In the genomic region with DNA sequence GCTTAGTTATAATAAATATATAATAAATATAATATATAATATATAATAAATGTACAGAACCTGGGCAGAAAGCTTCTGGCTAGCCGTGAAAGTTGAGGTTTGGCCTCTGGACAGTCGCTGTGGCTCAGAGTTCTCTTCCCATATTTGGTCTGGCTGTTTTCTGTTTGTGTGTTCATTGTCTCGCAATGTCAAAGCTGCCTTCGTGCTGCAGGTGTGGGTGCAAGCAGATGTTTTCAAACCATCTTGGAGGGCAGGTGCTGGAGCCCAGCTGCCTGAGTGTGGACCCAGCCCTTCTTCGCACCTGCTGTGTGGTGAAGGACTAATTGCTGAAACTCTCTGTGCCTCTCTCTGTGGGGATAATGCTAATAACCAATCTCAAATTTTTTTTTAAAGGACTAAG, we compare ENCODE assay signal across 1 cellular context.
TF ChIP-seq lines count a peak whose summit lies in the region.

No MANE protein-coding gene starts in this region.

TF ChIP-seq in GM12878, 131 proteins besides CTCF, POLR2A, EP300 and RAD21 (continued from another document):
- TF ChIP-seq BHLHE40 (IDR thresholded peaks at IDR 0.05; ENCODE audit: borderline replicate concordance in 1 of 2, low read depth in 2 of 2, low read length in 1 of 2), result peak in 1 of 2 experiments; percentile 67; a peak in 2 of 4 replicates
- TF ChIP-seq, protein P1, sequence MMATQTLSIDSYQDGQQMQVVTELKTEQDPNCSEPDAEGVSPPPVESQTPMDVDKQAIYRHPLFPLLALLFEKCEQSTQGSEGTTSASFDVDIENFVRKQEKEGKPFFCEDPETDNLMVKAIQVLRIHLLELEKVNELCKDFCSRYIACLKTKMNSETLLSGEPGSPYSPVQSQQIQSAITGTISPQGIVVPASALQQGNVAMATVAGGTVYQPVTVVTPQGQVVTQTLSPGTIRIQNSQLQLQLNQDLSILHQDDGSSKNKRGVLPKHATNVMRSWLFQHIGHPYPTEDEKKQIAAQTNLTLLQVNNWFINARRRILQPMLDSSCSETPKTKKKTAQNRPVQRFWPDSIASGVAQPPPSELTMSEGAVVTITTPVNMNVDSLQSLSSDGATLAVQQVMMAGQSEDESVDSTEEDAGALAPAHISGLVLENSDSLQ (IDR thresholded peaks at IDR 0.05), result no peak
- 0 out of 2 replicates have a peak, but pooled peaks have one; percentile 15 for TF ChIP-seq IKZF1 (conservative IDR thresholded peaks at IDR 0.05)
- TF ChIP-seq LARP7 (IDR thresholded peaks at IDR 0.05), result no peak
- TF ChIP-seq MTA2 (IDR thresholded peaks at IDR 0.05; ENCODE audit: low read depth), result peak; percentile 40; the same call in 1 of the 2 replicates
- peak; percentile 32; the same call in 1 of the 2 replicates for TF ChIP-seq SMARCA5 (IDR thresholded peaks at IDR 0.05)
- no peak for TF ChIP-seq CEBPB (IDR thresholded peaks at IDR 0.05; ENCODE audit: borderline replicate concordance in 1 of 2, low read depth in 2 of 2, low read length in 2 of 2)
- TF ChIP-seq RUNX3 (IDR thresholded peaks at IDR 0.05; ENCODE audit: low read length), result no peak
- TF ChIP-seq YY1 (IDR thresholded peaks at IDR 0.05; ENCODE audit: low read depth, low read length), result no peak
- no peak for TF ChIP-seq EGR1 (IDR thresholded peaks at IDR 0.05; ENCODE audit: borderline replicate concordance in 1 of 2, low read depth in 2 of 2, low read length in 2 of 2)
- TF ChIP-seq, protein P2, sequence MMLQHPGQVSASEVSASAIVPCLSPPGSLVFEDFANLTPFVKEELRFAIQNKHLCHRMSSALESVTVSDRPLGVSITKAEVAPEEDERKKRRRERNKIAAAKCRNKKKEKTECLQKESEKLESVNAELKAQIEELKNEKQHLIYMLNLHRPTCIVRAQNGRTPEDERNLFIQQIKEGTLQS (IDR thresholded peaks at IDR 0.05; ENCODE audit: borderline replicate concordance, extremely low read depth, low read depth, low read length), result no peak
- TF ChIP-seq, protein P3, sequence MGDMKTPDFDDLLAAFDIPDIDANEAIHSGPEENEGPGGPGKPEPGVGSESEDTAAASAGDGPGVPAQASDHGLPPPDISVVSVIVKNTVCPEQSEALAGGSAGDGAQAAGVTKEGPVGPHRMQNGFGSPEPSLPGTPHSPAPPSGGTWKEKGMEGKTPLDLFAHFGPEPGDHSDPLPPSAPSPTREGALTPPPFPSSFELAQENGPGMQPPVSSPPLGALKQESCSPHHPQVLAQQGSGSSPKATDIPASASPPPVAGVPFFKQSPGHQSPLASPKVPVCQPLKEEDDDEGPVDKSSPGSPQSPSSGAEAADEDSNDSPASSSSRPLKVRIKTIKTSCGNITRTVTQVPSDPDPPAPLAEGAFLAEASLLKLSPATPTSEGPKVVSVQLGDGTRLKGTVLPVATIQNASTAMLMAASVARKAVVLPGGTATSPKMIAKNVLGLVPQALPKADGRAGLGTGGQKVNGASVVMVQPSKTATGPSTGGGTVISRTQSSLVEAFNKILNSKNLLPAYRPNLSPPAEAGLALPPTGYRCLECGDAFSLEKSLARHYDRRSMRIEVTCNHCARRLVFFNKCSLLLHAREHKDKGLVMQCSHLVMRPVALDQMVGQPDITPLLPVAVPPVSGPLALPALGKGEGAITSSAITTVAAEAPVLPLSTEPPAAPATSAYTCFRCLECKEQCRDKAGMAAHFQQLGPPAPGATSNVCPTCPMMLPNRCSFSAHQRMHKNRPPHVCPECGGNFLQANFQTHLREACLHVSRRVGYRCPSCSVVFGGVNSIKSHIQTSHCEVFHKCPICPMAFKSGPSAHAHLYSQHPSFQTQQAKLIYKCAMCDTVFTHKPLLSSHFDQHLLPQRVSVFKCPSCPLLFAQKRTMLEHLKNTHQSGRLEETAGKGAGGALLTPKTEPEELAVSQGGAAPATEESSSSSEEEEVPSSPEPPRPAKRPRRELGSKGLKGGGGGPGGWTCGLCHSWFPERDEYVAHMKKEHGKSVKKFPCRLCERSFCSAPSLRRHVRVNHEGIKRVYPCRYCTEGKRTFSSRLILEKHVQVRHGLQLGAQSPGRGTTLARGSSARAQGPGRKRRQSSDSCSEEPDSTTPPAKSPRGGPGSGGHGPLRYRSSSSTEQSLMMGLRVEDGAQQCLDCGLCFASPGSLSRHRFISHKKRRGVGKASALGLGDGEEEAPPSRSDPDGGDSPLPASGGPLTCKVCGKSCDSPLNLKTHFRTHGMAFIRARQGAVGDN (IDR thresholded peaks at IDR 0.05), result peak; percentile 60
- no peak for TF ChIP-seq RFX5 (IDR thresholded peaks at IDR 0.05; ENCODE audit: low read depth, low read length)
- no peak for TF ChIP-seq ZBTB4 (CRISPR knock-in tag; IDR thresholded peaks at IDR 0.05)
- TF ChIP-seq NFXL1 (IDR thresholded peaks at IDR 0.05; ENCODE audit: borderline replicate concordance), result no peak
- no peak for TF ChIP-seq NR2C2 (IDR thresholded peaks at IDR 0.05; ENCODE audit: borderline replicate concordance, control insufficient read depth, insufficient read length, low read depth)
- no peak for TF ChIP-seq ZNF384 (IDR thresholded peaks at IDR 0.05; ENCODE audit: borderline replicate concordance, low read depth, low read length)
- no peak for TF ChIP-seq TBL1XR1 (IDR thresholded peaks at IDR 0.05; ENCODE audit: low read depth, low read length)
- peak; percentile 99 for TF ChIP-seq TCF12 (IDR thresholded peaks at IDR 0.05; ENCODE audit: low read depth, low read length)
- peak; percentile 78; the same call in 1 of the 2 replicates for TF ChIP-seq TCF3 (IDR thresholded peaks at IDR 0.05; ENCODE audit: borderline replicate concordance, insufficient read depth, low read depth, low read length)
- peak; percentile 39; the same call in 1 of the 2 replicates for TF ChIP-seq ZNF217 (IDR thresholded peaks at IDR 0.05)
- 0 out of 2 replicates have a peak, but pooled peaks have one; percentile 10 for TF ChIP-seq NR2F1 (conservative IDR thresholded peaks at IDR 0.05)
- TF ChIP-seq, protein P4, sequence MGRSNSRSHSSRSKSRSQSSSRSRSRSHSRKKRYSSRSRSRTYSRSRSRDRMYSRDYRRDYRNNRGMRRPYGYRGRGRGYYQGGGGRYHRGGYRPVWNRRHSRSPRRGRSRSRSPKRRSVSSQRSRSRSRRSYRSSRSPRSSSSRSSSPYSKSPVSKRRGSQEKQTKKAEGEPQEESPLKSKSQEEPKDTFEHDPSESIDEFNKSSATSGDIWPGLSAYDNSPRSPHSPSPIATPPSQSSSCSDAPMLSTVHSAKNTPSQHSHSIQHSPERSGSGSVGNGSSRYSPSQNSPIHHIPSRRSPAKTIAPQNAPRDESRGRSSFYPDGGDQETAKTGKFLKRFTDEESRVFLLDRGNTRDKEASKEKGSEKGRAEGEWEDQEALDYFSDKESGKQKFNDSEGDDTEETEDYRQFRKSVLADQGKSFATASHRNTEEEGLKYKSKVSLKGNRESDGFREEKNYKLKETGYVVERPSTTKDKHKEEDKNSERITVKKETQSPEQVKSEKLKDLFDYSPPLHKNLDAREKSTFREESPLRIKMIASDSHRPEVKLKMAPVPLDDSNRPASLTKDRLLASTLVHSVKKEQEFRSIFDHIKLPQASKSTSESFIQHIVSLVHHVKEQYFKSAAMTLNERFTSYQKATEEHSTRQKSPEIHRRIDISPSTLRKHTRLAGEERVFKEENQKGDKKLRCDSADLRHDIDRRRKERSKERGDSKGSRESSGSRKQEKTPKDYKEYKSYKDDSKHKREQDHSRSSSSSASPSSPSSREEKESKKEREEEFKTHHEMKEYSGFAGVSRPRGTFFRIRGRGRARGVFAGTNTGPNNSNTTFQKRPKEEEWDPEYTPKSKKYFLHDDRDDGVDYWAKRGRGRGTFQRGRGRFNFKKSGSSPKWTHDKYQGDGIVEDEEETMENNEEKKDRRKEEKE (IDR thresholded peaks at IDR 0.05), result no peak
- TF ChIP-seq MTA3 (IDR thresholded peaks at IDR 0.05; ENCODE audit: borderline replicate concordance, low read length), result no peak
TF ChIP-seq in GM12878: peak in this region for 10.
